Comparison of ENCODE assay signal across 9 cellular contexts in the genomic region with DNA sequence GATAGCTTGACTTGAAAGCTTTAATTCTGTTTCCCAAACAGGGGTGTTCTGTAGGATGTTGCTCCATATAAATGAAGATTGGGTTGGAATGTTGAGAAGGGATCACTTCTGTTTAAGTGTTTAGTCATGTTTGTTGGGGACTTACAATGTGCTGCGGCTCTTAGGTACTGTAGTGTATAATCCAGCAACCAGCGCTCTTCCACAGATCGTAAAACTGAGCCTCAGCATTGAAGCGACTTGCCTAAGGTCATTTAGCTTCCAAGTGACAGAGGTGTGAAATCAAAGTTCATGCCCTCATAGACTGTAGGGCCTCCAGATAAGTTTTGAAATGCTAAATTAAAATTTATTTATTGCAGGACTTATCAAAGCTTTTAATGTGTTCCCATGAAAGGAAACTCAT. TPM values are rescaled to one million over a fixed set of nuclear protein-coding genes. Genes with fewer than 3 reads are reported as not detected.
DNase-seq lines count a peak whose midpoint lies in the region; ATAC-seq lines count a peak whose summit lies in the region.
"Had no signal": no experiment of that assay in that cellular context is flagged by ENCODE, and none has a peak within 500 bp of the region (broad histone marks: within the 10 kb centered on the region; RNA-seq: fewer than 3 reads in every experiment).

No MANE protein-coding gene starts in this region.

- no peak for ATAC-seq in stimulated activated naive CD8-positive, alpha-beta T cell treated with anti-CD3 and anti-CD28 coated beads, Interleukin-15, Interleukin-2, amounts not matched to agents 100 U/mL and 50 U/mL, for 24 hours
- no peak for ATAC-seq in GM18517 (IDR thresholded peaks at IDR 0.05; ENCODE audit: unreplicated experiment)
- ATAC-seq in GM21367 (IDR thresholded peaks at IDR 0.05; ENCODE audit: unreplicated experiment): no peak
- ATAC-seq: left lung had no signal

- peak overlapping the region; percentile 8 for H3K9ac ChIP-seq in mesendoderm (ENCODE audit: low read length)

- no peak overlapping the region for H3K18ac ChIP-seq in mesendoderm (ENCODE audit: low read length)

- no peak overlapping the region for H3K56ac ChIP-seq in mesendoderm (ENCODE audit: low read length)

- no CpG with 5 or more reads among the region's 4 CpGs for WGBS in mesendoderm (ENCODE audit: extremely low coverage, insufficient coverage, low lambda C conversion rate)

- H3K36me3 Mint-ChIP-seq in stimulated activated naive CD8-positive, alpha-beta T cell treated with anti-CD3 and anti-CD28 coated beads, Interleukin-15, Interleukin-2, amounts not matched to agents 100 ng/mL and 50 ng/mL, for 24 hours (ENCODE audit: low read depth): no peaks in the 10 kb centered on the region
- no peaks in the 10 kb centered on the region for H3K36me3 Mint-ChIP-seq in activated naive CD8-positive, alpha-beta T cell treated with anti-CD3 and anti-CD28 coated beads for 36 hours

- H3K4me1 Mint-ChIP-seq in stimulated activated naive CD8-positive, alpha-beta T cell treated with anti-CD3 and anti-CD28 coated beads, Interleukin-15, Interleukin-2, amounts not matched to agents 100 ng/mL and 50 ng/mL, for 24 hours (ENCODE audit: low read depth): peaks cover 66% of the 10 kb centered on the region
- peaks cover 58% of the 10 kb centered on the region for H3K4me1 Mint-ChIP-seq in activated naive CD8-positive, alpha-beta T cell treated with anti-CD3 and anti-CD28 coated beads for 36 hours

- H2AK5ac ChIP-seq in mesendoderm (ENCODE audit: low read length): no peak overlapping the region

- no peak overlapping the region for H4K8ac ChIP-seq in mesendoderm (ENCODE audit: low read depth, low read length)

- no peak overlapping the region for H3K27ac Mint-ChIP-seq in stimulated activated naive CD8-positive, alpha-beta T cell treated with anti-CD3 and anti-CD28 coated beads, Interleukin-15, Interleukin-2, amounts not matched to agents 100 ng/mL and 50 ng/mL, for 24 hours
- H3K27ac Mint-ChIP-seq in activated naive CD8-positive, alpha-beta T cell treated with anti-CD3 and anti-CD28 coated beads for 36 hours: no peak overlapping the region

- H3K9me3 Mint-ChIP-seq in stimulated activated naive CD8-positive, alpha-beta T cell treated with anti-CD3 and anti-CD28 coated beads, Interleukin-15, Interleukin-2, amounts not matched to agents 100 ng/mL and 50 ng/mL, for 24 hours: no peaks in the 10 kb centered on the region
- no peaks in the 10 kb centered on the region for H3K9me3 Mint-ChIP-seq in activated naive CD8-positive, alpha-beta T cell treated with anti-CD3 and anti-CD28 coated beads for 36 hours

- no peak overlapping the region for H3K4me2 ChIP-seq in mesendoderm (ENCODE audit: low read length)

- no peak overlapping the region for H2BK5ac ChIP-seq in mesendoderm (ENCODE audit: low read length)

- no peak overlapping the region for H4K5ac ChIP-seq in mesendoderm (ENCODE audit: low read length)

- H3K27me3 Mint-ChIP-seq in stimulated activated naive CD8-positive, alpha-beta T cell treated with anti-CD3 and anti-CD28 coated beads, Interleukin-15, Interleukin-2, amounts not matched to agents 100 ng/mL and 50 ng/mL, for 24 hours: peaks cover 10% of the 10 kb centered on the region
- peaks cover 23% of the 10 kb centered on the region for H3K27me3 Mint-ChIP-seq in activated naive CD8-positive, alpha-beta T cell treated with anti-CD3 and anti-CD28 coated beads for 36 hours

- DNase-seq in stimulated activated naive CD8-positive, alpha-beta T cell treated with anti-CD3 and anti-CD28 coated beads, Interleukin-15, Interleukin-2, amounts not matched to agents 100 U/mL and 50 U/mL, for 24 hours: no peak
- no peak for DNase-seq in activated naive CD8-positive, alpha-beta T cell treated with anti-CD3 and anti-CD28 coated beads for 36 hours
- peak; percentile 28 for DNase-seq in mesendoderm
- DNase-seq in stimulated activated naive CD4-positive, alpha-beta T cell (lab: John Stamatoyannopoulos, UW): no peak
- DNase-seq in MV-4-11 (lab: John Stamatoyannopoulos, UW): no peak
- DNase-seq: left lung had no signal

- no peaks in the 10 kb centered on the region for H3K36me3 ChIP-seq in mesendoderm (ENCODE audit: control insufficient read depth, insufficient read depth, low read length)
- H3K36me3 ChIP-seq: left lung had no signal

- no peak overlapping the region for H3K4me3 ChIP-seq in mesendoderm (ENCODE audit: low read length)

- no peak overlapping the region for H2BK15ac ChIP-seq in mesendoderm (replicated peaks; ENCODE audit: low read depth)

- H3K79me1 ChIP-seq in mesendoderm (ENCODE audit: low read length): peaks cover 10% of the 10 kb centered on the region

- peak overlapping the region; percentile 90 for H3K4me3 Mint-ChIP-seq in stimulated activated naive CD8-positive, alpha-beta T cell treated with anti-CD3 and anti-CD28 coated beads, Interleukin-15, Interleukin-2, amounts not matched to agents 100 ng/mL and 50 ng/mL, for 24 hours
- H3K4me3 Mint-ChIP-seq in activated naive CD8-positive, alpha-beta T cell treated with anti-CD3 and anti-CD28 coated beads for 36 hours: peak overlapping the region; percentile 86

- peaks cover 54% of the 10 kb centered on the region for H3K79me2 ChIP-seq in mesendoderm (ENCODE audit: control insufficient read depth, insufficient read depth, low read length)

- H3K27ac ChIP-seq in mesendoderm (ENCODE audit: low read depth, low read length): no peak overlapping the region

- peaks cover 2% of the 10 kb centered on the region for H3K4me1 ChIP-seq in mesendoderm (ENCODE audit: control insufficient read depth, low read depth, low read length)

- no peak overlapping the region for H2BK120ac ChIP-seq in mesendoderm (ENCODE audit: low read depth, low read length)

- H3K27me3 ChIP-seq in mesendoderm (ENCODE audit: insufficient read depth, low read length, poor library complexity): no peaks in the 10 kb centered on the region

- H3K4ac ChIP-seq in mesendoderm (ENCODE audit: low read depth, low read length): no peak overlapping the region

- H3K23ac ChIP-seq in mesendoderm (ENCODE audit: low read length): peak overlapping the region; percentile 7

RNA-seq across cellular contexts. Expression of gene MKRN2, which starts 1.8 kb away (rescaled TPM):
- 10 to 100 TPM; 27.8 to 29.2 TPM for total RNA-seq in activated naive CD8-positive, alpha-beta T cell treated with anti-CD3 and anti-CD28 coated beads for 36 hours
- 9.6 TPM for polyA plus RNA-seq in mesendoderm (2013, experiment 1 of 2)
- 9.5 TPM for polyA plus RNA-seq in mesendoderm (2013, experiment 2 of 2)

RNA-seq across cellular contexts. Expression of gene MKRN2OS, which starts 13.4 kb away (rescaled TPM):
- total RNA-seq in activated naive CD8-positive, alpha-beta T cell treated with anti-CD3 and anti-CD28 coated beads for 36 hours: not detected
- 0.13 TPM for polyA plus RNA-seq in mesendoderm (2013, experiment 1 of 2)
- 0.04 TPM for polyA plus RNA-seq in mesendoderm (2013, experiment 2 of 2)
